ENCODE assay signal across 8 cellular contexts in genomic region chr19:16041571-16042386, GRCh38. TPM values are rescaled to one million over a fixed set of nuclear protein-coding genes. Genes with fewer than 3 reads are reported as not detected.
DNase-seq lines count a peak whose midpoint lies in the region; ATAC-seq and TF ChIP-seq lines count a peak whose summit lies in the region.

No MANE protein-coding gene starts in this region.

- no peaks in the 10 kb centered on the region for H3K9me2 ChIP-seq in HCT116 (ENCODE audit: insufficient read depth)

- BruUV-seq in HCT116 (replicated peaks; lab: Mats Ljungman, UMichigan) = no TSS peak

- DNase-seq in BE2C = peak; percentile 84
- DNase-seq in HCT116 (ENCODE audit: low read depth, low spot score) = peak; percentile 49
- DNase-seq in activated T-cell treated with anti-CD3 and anti-CD28 coated beads for 1 hour (ENCODE audit: low read depth) = peak; percentile 74
- DNase-seq in epithelial cell of proximal tubule (ENCODE audit: low read depth) = no peak
- peak; percentile 93 for DNase-seq in stimulated activated CD8-positive, alpha-beta memory T cell treated with anti-CD3 and anti-CD28 coated beads, Interleukin-4, amount 100 ng/mL, for 48 hours

- H3K9me3 ChIP-seq in BE2C = no peaks in the 10 kb centered on the region
- H3K9me3 ChIP-seq in HCT116 (ENCODE audit: control insufficient read depth in 1 of 2, insufficient read depth in 1 of 2, low read depth in 1 of 2, low read length in 2 of 2) = no peaks in the 10 kb centered on the region
- no peaks in the 10 kb centered on the region for H3K9me3 ChIP-seq in OCI-LY3 (ENCODE audit: insufficient read depth, low read length)
- H3K9me3 ChIP-seq in muscle layer of duodenum (ENCODE audit: control insufficient read depth in 1 of 2, low read length in 2 of 2) = no peaks in the 10 kb centered on the region

- no peaks in the 10 kb centered on the region for H3K4me1 ChIP-seq in BE2C
- H3K4me1 ChIP-seq in HCT116 (ENCODE audit: control insufficient read depth in 1 of 2, insufficient read depth in 2 of 2, low read length in 2 of 2) = peaks cover 0 to 13% of the 10 kb centered on the region in 2 experiments; a peak in 2 of 4 replicates
- H3K4me1 ChIP-seq in OCI-LY3 (ENCODE audit: low read length) = peaks cover 4% of the 10 kb centered on the region; the same call in 1 of the 2 replicates
- peaks cover 0 to 9% of the 10 kb centered on the region in 2 donors for H3K4me1 ChIP-seq in muscle layer of duodenum (ENCODE audit: control insufficient read depth in 1 of 2, insufficient read depth in 2 of 2, low read length in 2 of 2)

- intact Hi-C loops in HCT116 (cut with micrococcal nuclease) = loop anchor here (1.0 to 5.0 kb wide), 4 partner anchors 70 to 346 kb away; partner anchors contain the start of gene RAB8A

- RAD21 ChIA-PET in HCT116 (lab: Charles Lee; ENCODE audit: low non-redundant PET in 1 of 2, low total read pairs in 2 of 2, uncharacterized antibody in 2 of 2, unreplicated experiment in 2 of 2) = interaction anchor here (0.6 to 1.7 kb wide), 11 partner anchors 25 to 457 kb away, joined by 3 to 7 read pairs (median 3); partner anchors contain the start of gene FAM32A (in 2 of the 2)

- TF ChIP-seq CTCF in BE2C (IDR thresholded peaks at IDR 0.05; ENCODE audit: low read depth, low read length) = peak; percentile 94
- peak; percentile 92 to 97 (median 92) for TF ChIP-seq CTCF in HCT116 (IDR thresholded peaks at IDR 0.05 in 2 of 3, conservative IDR thresholded peaks at IDR 0.05 in 1 of 3; ENCODE audit: borderline replicate concordance in 1 of 3, insufficient read depth in 1 of 3, low read depth in 2 of 3, low read length in 2 of 3)
- peak; percentile 97 for TF ChIP-seq CTCF in OCI-LY3 (IDR thresholded peaks at IDR 0.05; ENCODE audit: low read depth, low read length)
- TF ChIP-seq CTCF in epithelial cell of proximal tubule (conservative IDR thresholded peaks at IDR 0.05; ENCODE audit: low read depth, low read length) = peak; percentile 91

- no peak for TF ChIP-seq POLR2A in HCT116 (IDR thresholded peaks at IDR 0.05; ENCODE audit: borderline replicate concordance, extremely low read depth, insufficient read depth, insufficient read length)

- CTCF ChIA-PET in HCT116 (lab: Charles Lee) = interaction anchor here (0.7 to 2.5 kb wide), 26 partner anchors 10 to 412 kb away, joined by 3 to 28 read pairs (median 4); partner anchors contain the start of genes AP1M1, FAM32A and RAB8A

- TF ChIP-seq RAD21 in HCT116 (IDR thresholded peaks at IDR 0.05; ENCODE audit: low read depth) = peak; percentile 99

- H2AFZ ChIP-seq in HCT116 (ENCODE audit: low read depth, low read length, poor library complexity, severe bottlenecking) (peak overlapping the region; percentile 69), OCI-LY3 (ENCODE audit: low read depth, low read length) (peak overlapping the region; percentile 53)

- no peaks in the 10 kb centered on the region for H3K27me3 ChIP-seq in BE2C
- H3K27me3 ChIP-seq in HCT116 (ENCODE audit: insufficient read depth, low read length) = no peaks in the 10 kb centered on the region
- H3K27me3 ChIP-seq in OCI-LY3 (ENCODE audit: low read depth, low read length) = no peaks in the 10 kb centered on the region
- no peaks in the 10 kb centered on the region for H3K27me3 ChIP-seq in muscle layer of duodenum (ENCODE audit: low read depth, low read length)

- peak overlapping the region; percentile 44 for H3K9ac ChIP-seq in HCT116 (ENCODE audit: low read length)
- H3K9ac ChIP-seq in OCI-LY3 (ENCODE audit: low read length) = peak overlapping the region; percentile 29

- no peaks in the 10 kb centered on the region for H3K79me2 ChIP-seq in HCT116 (ENCODE audit: insufficient read depth, low read length)
- no peaks in the 10 kb centered on the region for H3K79me2 ChIP-seq in OCI-LY3 (ENCODE audit: low read length)

- POLR2A ChIA-PET in HCT116 (lab: Charles Lee) = interaction anchor here (0.6 to 2.7 kb wide), 8 partner anchors 11 to 696 kb away, joined by 3 to 9 read pairs (median 4); partner anchors contain the start of genes FAM32A, HSH2D and TPM4

- no peaks in the 10 kb centered on the region for H3K36me3 ChIP-seq in BE2C
- no peaks in the 10 kb centered on the region for H3K36me3 ChIP-seq in HCT116 (ENCODE audit: control insufficient read depth in 1 of 2, insufficient read depth in 2 of 2, low read length in 2 of 2)
- no peaks in the 10 kb centered on the region for H3K36me3 ChIP-seq in OCI-LY3 (replicated peaks; ENCODE audit: low read depth, low read length)
- no peaks in the 10 kb centered on the region for H3K36me3 ChIP-seq in muscle layer of duodenum (ENCODE audit: control insufficient read depth in 1 of 2, insufficient read depth in 2 of 2, low read length in 2 of 2)

- H3K27ac ChIP-seq in HCT116 (ENCODE audit: low read depth, low read length) = no peak overlapping the region
- no peak overlapping the region for H3K27ac ChIP-seq in OCI-LY3 (ENCODE audit: low read length)
- H3K27ac ChIP-seq in muscle layer of duodenum (ENCODE audit: low read length) = no peak overlapping the region

- peak; percentile 99 for ATAC-seq in HCT116
- ATAC-seq in HG03342 (IDR thresholded peaks at IDR 0.05; ENCODE audit: unreplicated experiment) = no peak

- no peaks in the 10 kb centered on the region for H4K20me1 ChIP-seq in HCT116 (ENCODE audit: insufficient read depth)
- no peaks in the 10 kb centered on the region for H4K20me1 ChIP-seq in OCI-LY3 (ENCODE audit: insufficient read depth, low read length)

- H3K4me2 ChIP-seq in HCT116 (ENCODE audit: low read length) (peak overlapping the region; percentile 65), OCI-LY3 (ENCODE audit: low read length) (peak overlapping the region; percentile 69)

- H3K4me3 ChIP-seq in BE2C (ENCODE audit: low read depth, low read length) (peak overlapping the region; percentile 35), HCT116 (replicated peaks in 1 of 2; ENCODE audit: low read depth in 1 of 2, low read length in 2 of 2) (peak overlapping the region; percentile 11 to 39; a peak in 3 of 4 replicates), OCI-LY3 (ENCODE audit: low read length) (peak overlapping the region; percentile 58), epithelial cell of proximal tubule (ENCODE audit: low read depth, low read length) (no peak overlapping the region), muscle layer of duodenum (ENCODE audit: low read depth in 1 of 2, low read length in 2 of 2) (peak overlapping the region; percentile 29 to 30)

TF ChIP-seq in HCT116, 20 proteins besides CTCF, POLR2A, EP300 and RAD21:
- TF ChIP-seq SIN3A (IDR thresholded peaks at IDR 0.05; ENCODE audit: low read depth) (no peak), SP1 (IDR thresholded peaks at IDR 0.05; ENCODE audit: low read depth) (no peak), FOSL1 (IDR thresholded peaks at IDR 0.05; ENCODE audit: low read depth) (no peak), EZH2phosphoT487 (IDR thresholded peaks at IDR 0.05; ENCODE audit: borderline replicate concordance) (no peak), CBX3 (IDR thresholded peaks at IDR 0.05; ENCODE audit: low read depth) (no peak), ELF1 (IDR thresholded peaks at IDR 0.05; ENCODE audit: borderline replicate concordance, low read depth) (no peak)

RNA-seq across cellular contexts. Expression of gene TPM4, which starts 34.5 kb away (rescaled TPM):
- polyA plus RNA-seq in BE2C (2012; ENCODE audit: insufficient read depth, insufficient read length, low read depth) = 144 TPM
- 275 TPM for total RNA-seq in HCT116 (2021; ENCODE audit: unreplicated experiment)
- polyA plus RNA-seq in HCT116 (2012) = 230 and 283 TPM in 2 replicates
- 965 and 968 TPM in 2 replicates for total RNA-seq in epithelial cell of proximal tubule
